Comparison of ENCODE assay signal across 13 cellular contexts in genomic region chr1:229756666-229757065, GRCh38.
DNase-seq lines count a peak whose midpoint lies in the region; ATAC-seq and TF ChIP-seq lines count a peak whose summit lies in the region.
"Had no signal": no experiment of that assay in that cellular context is flagged by ENCODE, and none has a peak within 500 bp of the region (broad histone marks: within the 10 kb centered on the region; RNA-seq: fewer than 3 reads in every experiment).

No MANE protein-coding gene starts in this region.

- H3K9me3 ChIP-seq in esophagus squamous epithelium, result no peaks in the 10 kb centered on the region

- peaks cover 30% of the 10 kb centered on the region for H3K4me1 Mint-ChIP-seq in activated CD8-positive, alpha-beta memory T cell treated with anti-CD3 and anti-CD28 coated beads, Interleukin-2, amount 10 ng/mL, durations not matched to agents 7 days and 5 days

- H3K27me3 Mint-ChIP-seq in activated CD8-positive, alpha-beta memory T cell treated with anti-CD3 and anti-CD28 coated beads, Interleukin-2, amount 10 ng/mL, durations not matched to agents 7 days and 5 days, result peaks cover 4% of the 10 kb centered on the region

- no peak overlapping the region for H3K27ac ChIP-seq in esophagus squamous epithelium
- H3K27ac ChIP-seq: C4-2B had no signal

- in situ Hi-C loops in Caki2 (cut with HindIII; ENCODE audit: low pct_unique_long_range_greater_than_20kb, low sequenced_read_pairs), result no loop called here

- no peaks in the 10 kb centered on the region for H3K9me3 Mint-ChIP-seq in activated CD8-positive, alpha-beta memory T cell treated with anti-CD3 and anti-CD28 coated beads, Interleukin-2, amount 10 ng/mL, durations not matched to agents 7 days and 5 days (ENCODE audit: low read depth)

- DNase-seq in Caki2 (ENCODE audit: low read depth), result peak; percentile 64
- DNase-seq in LHCN-M2 (ENCODE audit: low read depth), result peak; percentile 83
- peak; percentile 50 for DNase-seq in choroid plexus epithelial cell (ENCODE audit: low read depth)
- DNase-seq in left kidney (ENCODE audit: low read depth, low spot score), result peak; percentile 8
- no peak for DNase-seq in esophagus squamous epithelium (lab: John Stamatoyannopoulos, UW)
- DNase-seq in activated CD8-positive, alpha-beta memory T cell treated with anti-CD3 and anti-CD28 coated beads, Interleukin-2, amount 10 ng/mL, durations not matched to agents 7 days and 5 days, result no peak
- DNase-seq in ecto neural progenitor cell (ENCODE audit: low spot score), result no peak
- DNase-seq: activated CD4-positive, CD25-positive, alpha-beta regulatory T cell treated with anti-CD3 and anti-CD28 coated beads, Interleukin-2, amount 50 U/mL, for 72 hours; amniotic stem cell; stimulated activated CD4-positive, alpha-beta T cell treated with anti-CD3 and anti-CD28 coated beads, Interleukin-4, amount 100 ng/mL, for 1 hour; stimulated activated naive CD8-positive, alpha-beta T cell treated with anti-CD3 and anti-CD28 coated beads, Interleukin-15, Interleukin-2, amounts not matched to agents 100 U/mL and 50 U/mL, for 24 hours had no signal

- CTCF ChIA-PET in activated CD8-positive, alpha-beta memory T cell treated with anti-CD3 and anti-CD28 coated beads, Interleukin-2, amount 10 ng/mL, durations not matched to agents 7 days and 5 days (lab: Charles Lee), result interaction anchor here (1.1 kb wide), 1 partner anchor 38 kb away, joined by 3 read pairs; no protein-coding TSS in a partner anchor

- no peaks in the 10 kb centered on the region for H3K4me1 ChIP-seq in esophagus squamous epithelium

- no peak overlapping the region for H3K27ac Mint-ChIP-seq in activated CD8-positive, alpha-beta memory T cell treated with anti-CD3 and anti-CD28 coated beads, Interleukin-2, amount 10 ng/mL, durations not matched to agents 7 days and 5 days

- H3K36me3 Mint-ChIP-seq in activated CD8-positive, alpha-beta memory T cell treated with anti-CD3 and anti-CD28 coated beads, Interleukin-2, amount 10 ng/mL, durations not matched to agents 7 days and 5 days, result no peaks in the 10 kb centered on the region

- intact Hi-C loops in esophagus squamous epithelium (cut with DNase I), result no loop called here

- no peak for ATAC-seq in activated CD8-positive, alpha-beta memory T cell treated with anti-CD3 and anti-CD28 coated beads, Interleukin-2, amount 10 ng/mL, durations not matched to agents 7 days and 5 days
- no peak for ATAC-seq in GM18868 (IDR thresholded peaks at IDR 0.05; ENCODE audit: unreplicated experiment)
- ATAC-seq: stimulated activated naive CD8-positive, alpha-beta T cell treated with anti-CD3 and anti-CD28 coated beads, Interleukin-15, Interleukin-2, amounts not matched to agents 100 U/mL and 50 U/mL, for 24 hours had no signal

- H3K27me3 ChIP-seq in esophagus squamous epithelium, result no peaks in the 10 kb centered on the region

- 44 to 82% methylated on average over 2 to 4 of the region's 4 CpGs for WGBS in esophagus squamous epithelium, 2 donors

- H3K4me3 Mint-ChIP-seq in activated CD8-positive, alpha-beta memory T cell treated with anti-CD3 and anti-CD28 coated beads, Interleukin-2, amount 10 ng/mL, durations not matched to agents 7 days and 5 days, result no peak overlapping the region

- no peak for TF ChIP-seq POLR2A in esophagus squamous epithelium (IDR thresholded peaks at IDR 0.05)

- TF ChIP-seq CTCF in choroid plexus epithelial cell (conservative IDR thresholded peaks at IDR 0.05; ENCODE audit: low read depth, low read length), result no peak
- no peak for TF ChIP-seq CTCF in esophagus squamous epithelium (IDR thresholded peaks at IDR 0.05)

- no peak overlapping the region for H3K4me3 ChIP-seq in choroid plexus epithelial cell (ENCODE audit: low read depth, low read length)
- H3K4me3 ChIP-seq in esophagus squamous epithelium, result no peak overlapping the region

- H3K36me3 ChIP-seq in esophagus squamous epithelium, result no peaks in the 10 kb centered on the region

Comparison
In these comparisons a context has a peak if more than half of its experiments do, and no peak if none do; other contexts are left out.
1. DNase-seq: peak in Caki2 (single experiment), LHCN-M2 (single experiment), choroid plexus epithelial cell (single experiment) and left kidney (single experiment); none in esophagus squamous epithelium (single experiment), activated CD8-positive, alpha-beta memory T cell treated with anti-CD3 and anti-CD28 coated beads, Interleukin-2, amount 10 ng/mL, durations not matched to agents 7 days and 5 days (single experiment) and ecto neural progenitor cell (single experiment).